In the genomic region with DNA sequence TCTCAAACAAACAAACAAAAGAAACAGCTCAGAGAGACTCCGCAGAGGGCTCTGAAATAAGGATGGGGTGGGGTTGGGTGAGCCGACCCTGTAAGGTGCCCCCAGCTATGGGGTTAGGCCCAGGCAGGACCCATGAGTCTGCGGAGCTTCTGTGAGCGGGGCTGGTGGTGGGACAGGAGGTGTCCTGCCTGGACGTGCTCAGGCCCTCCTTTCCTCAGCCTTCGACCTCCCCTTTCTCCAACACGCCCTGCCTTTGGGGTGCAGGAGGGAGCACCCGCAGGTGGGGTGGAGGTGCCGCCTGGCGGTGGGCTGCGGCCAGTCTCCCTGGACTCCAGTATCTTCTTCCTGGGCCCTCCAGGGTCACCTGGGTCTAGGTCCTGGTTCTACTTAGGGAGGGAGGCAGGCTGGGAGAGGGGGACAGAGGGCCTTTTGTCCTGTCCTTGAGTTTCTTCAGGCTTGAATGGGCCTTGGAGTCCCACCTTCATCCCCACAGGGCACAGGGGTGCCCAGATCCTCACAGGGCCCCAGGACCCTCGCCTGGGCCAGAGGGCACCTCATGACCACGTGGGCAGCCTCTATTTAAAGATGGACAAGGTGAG, we compare ENCODE assay signal across 18 cellular contexts. TPM values are rescaled to one million over a fixed set of nuclear protein-coding genes. Genes with fewer than 3 reads are reported as not detected.
DNase-seq lines count a peak whose midpoint lies in the region; ATAC-seq and TF ChIP-seq lines count a peak whose summit lies in the region.
"Had no signal": no experiment of that assay in that cellular context is flagged by ENCODE, and none has a peak within 500 bp of the region (broad histone marks: within the 10 kb centered on the region; RNA-seq: fewer than 3 reads in every experiment).

No MANE protein-coding gene starts in this region.

- peak overlapping the region; percentile 59 to 97 for H2BK12ac ChIP-seq in mesenchymal stem cell (ENCODE audit: low read length in 2 of 2)

- H3K9me3 Mint-ChIP-seq in IgD-negative memory B cell (no peaks in the 10 kb centered on the region), brain (peaks cover 0 to 1% (median 0%) of the 10 kb centered on the region in 5 experiments)
- no peaks in the 10 kb centered on the region for H3K9me3 Mint-ChIP-seq in stimulated activated effector memory CD8-positive, alpha-beta T cell treated with anti-CD3 and anti-CD28 coated beads, Interleukin-12 subunit alpha, Interleukin-12 subunit beta, amount 100 ng/mL, for 72 hours
- H3K9me3 Mint-ChIP-seq: CD8-positive, alpha-beta memory T cell had no signal

- DNase-seq in mesenchymal stem cell (no peak), NCI-H526 (lab: John Stamatoyannopoulos, UW) (no peak), NCI-H82 treated with DMSO at 0.1 percent for 48 hours (lab: John Stamatoyannopoulos, UW; ENCODE audit: unreplicated experiment) (no peak)
- DNase-seq in stimulated activated effector memory CD8-positive, alpha-beta T cell treated with anti-CD3 and anti-CD28 coated beads, Interleukin-12 subunit alpha, Interleukin-12 subunit beta, amount 100 ng/mL, for 72 hours (ENCODE audit: low spot score in 2 of 2), result no peak
- no peak for DNase-seq in activated effector memory CD4-positive, alpha-beta T cell treated with anti-CD3 and anti-CD28 coated beads, Interleukin-2, amount 50 U/mL, for 16 hours
- DNase-seq: effector CD8-positive, alpha-beta T cell; GF-D8; glutamatergic neuron; NCI-H1436; NCI-H69; SHP77 treated with DMSO at 0.1 percent for 48 hours; stimulated activated CD4-positive, alpha-beta T cell treated with anti-CD3 and anti-CD28 coated beads, Interleukin-4, amount 100 ng/mL, for 4 hours; stimulated activated naive CD8-positive, alpha-beta T cell treated with anti-CD3 and anti-CD28 coated beads, Interleukin-15, Interleukin-2, amounts not matched to agents 100 U/mL and 50 U/mL, for 24 hours had no signal

- H4K91ac ChIP-seq in mesenchymal stem cell (ENCODE audit: low read length), result peak overlapping the region; percentile 79

- H3K4me3 ChIP-seq in mesenchymal stem cell (ENCODE audit: insufficient read depth in 1 of 2, low read depth in 1 of 2, low read length in 2 of 2), result no peak overlapping the region
- H3K4me3 ChIP-seq: left lung, pancreas had no signal

- peak overlapping the region in 2 of 3 donors; percentile 45 to 81 for H3K27ac Mint-ChIP-seq in IgD-negative memory B cell
- H3K27ac Mint-ChIP-seq in brain, result peak overlapping the region in 3 of 5 experiments; percentile 62 to 83 (median 76)
- peak overlapping the region; percentile 81 for H3K27ac Mint-ChIP-seq in stimulated activated effector memory CD8-positive, alpha-beta T cell treated with anti-CD3 and anti-CD28 coated beads, Interleukin-12 subunit alpha, Interleukin-12 subunit beta, amount 100 ng/mL, for 72 hours

- no peak overlapping the region for H2AFZ ChIP-seq in mesenchymal stem cell (ENCODE audit: low read depth, low read length)

- peak overlapping the region; percentile 59 for H4K8ac ChIP-seq in mesenchymal stem cell (ENCODE audit: low read length)

- peaks cover 10 to 17% (median 14%) of the 10 kb centered on the region in 3 donors for H3K4me1 Mint-ChIP-seq in IgD-negative memory B cell
- peaks cover 19% of the 10 kb centered on the region for H3K4me1 Mint-ChIP-seq in brain
- peaks cover 31% of the 10 kb centered on the region for H3K4me1 Mint-ChIP-seq in stimulated activated effector memory CD8-positive, alpha-beta T cell treated with anti-CD3 and anti-CD28 coated beads, Interleukin-12 subunit alpha, Interleukin-12 subunit beta, amount 100 ng/mL, for 72 hours

- 95% methylated on average over 12 of the region's 13 CpGs for WGBS in mesenchymal stem cell

- H3K9ac ChIP-seq in mesenchymal stem cell (ENCODE audit: low read length), result peak overlapping the region; percentile 88

- H3K4me2 ChIP-seq in mesenchymal stem cell (ENCODE audit: low read length, poor library complexity, severe bottlenecking), result no peak overlapping the region

- ATAC-seq in stimulated activated effector memory CD8-positive, alpha-beta T cell treated with anti-CD3 and anti-CD28 coated beads, Interleukin-12 subunit alpha, Interleukin-12 subunit beta, amount 100 ng/mL, for 72 hours, result no peak
- ATAC-seq: stimulated activated naive CD8-positive, alpha-beta T cell treated with anti-CD3 and anti-CD28 coated beads, Interleukin-15, Interleukin-2, amounts not matched to agents 100 U/mL and 50 U/mL, for 24 hours had no signal

- peaks cover 3 to 17% of the 10 kb centered on the region in 2 experiments for H3K36me3 ChIP-seq in mesenchymal stem cell (ENCODE audit: control insufficient read depth in 1 of 2, insufficient read depth in 2 of 2, low read depth in 1 of 2, low read length in 2 of 2)
- H3K36me3 ChIP-seq: pancreas had no signal

- H3K36me3 Mint-ChIP-seq in IgD-negative memory B cell (no peaks in the 10 kb centered on the region), brain (no peaks in the 10 kb centered on the region)
- H3K36me3 Mint-ChIP-seq in stimulated activated effector memory CD8-positive, alpha-beta T cell treated with anti-CD3 and anti-CD28 coated beads, Interleukin-12 subunit alpha, Interleukin-12 subunit beta, amount 100 ng/mL, for 72 hours, result peaks cover 54% of the 10 kb centered on the region

- H3K18ac ChIP-seq in mesenchymal stem cell (ENCODE audit: low read depth in 1 of 2, low read length in 2 of 2), result peak overlapping the region in 1 of 2 experiments; percentile 81

- H2BK5ac ChIP-seq in mesenchymal stem cell (ENCODE audit: low read depth, low read length, poor library complexity, severe bottlenecking), result no peak overlapping the region

- H2BK120ac ChIP-seq in mesenchymal stem cell (ENCODE audit: low read depth, low read length), result peak overlapping the region; percentile 65

- H3K9me3 ChIP-seq in mesenchymal stem cell (ENCODE audit: control insufficient read depth, low read length), result no peaks in the 10 kb centered on the region
- H3K9me3 ChIP-seq: left lung, pancreas had no signal

- TF ChIP-seq CTCF in brain (conservative IDR thresholded peaks at IDR 0.05), result no peak

- peak overlapping the region; percentile 84 for H2AK5ac ChIP-seq in mesenchymal stem cell (ENCODE audit: low read length, severe bottlenecking)

- H3K4ac ChIP-seq in mesenchymal stem cell (ENCODE audit: low read depth in 1 of 2, low read length in 2 of 2), result peak overlapping the region; percentile 54 to 61

- no peaks in the 10 kb centered on the region for H3K27me3 ChIP-seq in mesenchymal stem cell (ENCODE audit: control insufficient read depth in 1 of 2, insufficient read depth in 1 of 2, low read length in 2 of 2)
- H3K27me3 ChIP-seq: pancreas had no signal

- H3K27ac ChIP-seq in mesenchymal stem cell (ENCODE audit: low read length, poor library complexity, severe bottlenecking), result no peak overlapping the region

- H3K27me3 Mint-ChIP-seq in IgD-negative memory B cell, result no peaks in the 10 kb centered on the region
- H3K27me3 Mint-ChIP-seq in brain, result peaks cover 4% of the 10 kb centered on the region
- H3K27me3 Mint-ChIP-seq: CD8-positive, alpha-beta memory T cell had no signal

- H2BK15ac ChIP-seq in mesenchymal stem cell (ENCODE audit: low read depth, poor library complexity, severe bottlenecking), result peak overlapping the region; percentile 60

- H3K23ac ChIP-seq in mesenchymal stem cell (ENCODE audit: low read length in 2 of 2), result no peak overlapping the region

- peaks cover 2% of the 10 kb centered on the region for H3K79me1 ChIP-seq in mesenchymal stem cell (replicated peaks; ENCODE audit: low read length, poor library complexity, severe bottlenecking)

- H3K14ac ChIP-seq in mesenchymal stem cell (ENCODE audit: low read length in 2 of 2), result peak overlapping the region in 1 of 2 experiments; percentile 36

- H3K4me1 ChIP-seq in mesenchymal stem cell (ENCODE audit: control insufficient read depth, insufficient read depth, low read depth, low read length), result peaks cover 60% of the 10 kb centered on the region
- H3K4me1 ChIP-seq: pancreas had no signal

- H3K4me3 Mint-ChIP-seq in IgD-negative memory B cell, result peak overlapping the region in 1 of 4 donors; percentile 72
- H3K4me3 Mint-ChIP-seq in brain, result no peak overlapping the region
- no peak overlapping the region for H3K4me3 Mint-ChIP-seq in stimulated activated effector memory CD8-positive, alpha-beta T cell treated with anti-CD3 and anti-CD28 coated beads, Interleukin-12 subunit alpha, Interleukin-12 subunit beta, amount 100 ng/mL, for 72 hours
- H3K4me3 Mint-ChIP-seq: CD8-positive, alpha-beta memory T cell had no signal

RNA-seq across cellular contexts. Expression of gene PRR33, which starts 12.3 kb away (rescaled TPM):
- polyA plus RNA-seq in IgD-negative memory B cell (0.60 TPM), brain (ENCODE audit: insufficient read depth, low read depth, low replicate concordance) (not detected)
- not detected for polyA plus RNA-seq in mesenchymal stem cell (2013, experiment 1 of 2)
- not detected for polyA plus RNA-seq in mesenchymal stem cell (2013, experiment 2 of 2)
- polyA plus RNA-seq: pancreas had no signal

RNA-seq across cellular contexts. Expression of gene LSP1, which starts 26.6 kb away (rescaled TPM):
- 841 TPM for polyA plus RNA-seq in IgD-negative memory B cell
- polyA plus RNA-seq in brain (ENCODE audit: insufficient read depth, low read depth, low replicate concordance), result 3.7 TPM
- 1.3 TPM for polyA plus RNA-seq in mesenchymal stem cell (2013, experiment 1 of 2)
- polyA plus RNA-seq in mesenchymal stem cell (2013, experiment 2 of 2), result 1.3 TPM

RNA-seq across cellular contexts. Expression of gene TNNT3, which starts 40.1 kb away (rescaled TPM):
- 0.23 TPM for polyA plus RNA-seq in IgD-negative memory B cell
- polyA plus RNA-seq in brain (ENCODE audit: insufficient read depth, low read depth, low replicate concordance), result 0.58 TPM
- polyA plus RNA-seq in mesenchymal stem cell (2013, experiment 1 of 2), result not detected
- polyA plus RNA-seq in mesenchymal stem cell (2013, experiment 2 of 2), result not detected
- polyA plus RNA-seq: CD8-positive, alpha-beta memory T cell had no signal

RNA-seq across cellular contexts. Expression of gene TNNI2, which starts 40.7 kb away (rescaled TPM):
- polyA plus RNA-seq in IgD-negative memory B cell, result 8.0 TPM
- polyA plus RNA-seq in brain (ENCODE audit: insufficient read depth, low read depth, low replicate concordance), result not detected
- not detected for polyA plus RNA-seq in mesenchymal stem cell (2013, experiment 1 of 2)
- polyA plus RNA-seq in mesenchymal stem cell (2013, experiment 2 of 2), result 0.07 TPM
- polyA plus RNA-seq: CD8-positive, alpha-beta memory T cell had no signal

RNA-seq across cellular contexts. Expression of gene SYT8, which starts 44.7 kb away (rescaled TPM):
- polyA plus RNA-seq in IgD-negative memory B cell, result not detected
- polyA plus RNA-seq in brain (ENCODE audit: insufficient read depth, low read depth, low replicate concordance), result not detected
- not detected for polyA plus RNA-seq in mesenchymal stem cell (2013, experiment 1 of 2)
- polyA plus RNA-seq in mesenchymal stem cell (2013, experiment 2 of 2), result not detected
- polyA plus RNA-seq: CD8-positive, alpha-beta memory T cell had no signal

Comparison
In these comparisons a context has a peak if more than half of its experiments do, and no peak if none do; other contexts are left out.
1. RNA of gene LSP1, which starts 26.6 kb away (polyA plus RNA-seq): 841 TPM in IgD-negative memory B cell (single experiment); 3.7 TPM in brain (single experiment); every median in the first group is over 100 times any median in the second.
2. Peak in every context shown above with its lines, with median percentiles within 50 percentile points of each other: H3K27ac Mint-ChIP-seq.